In the genomic region with DNA sequence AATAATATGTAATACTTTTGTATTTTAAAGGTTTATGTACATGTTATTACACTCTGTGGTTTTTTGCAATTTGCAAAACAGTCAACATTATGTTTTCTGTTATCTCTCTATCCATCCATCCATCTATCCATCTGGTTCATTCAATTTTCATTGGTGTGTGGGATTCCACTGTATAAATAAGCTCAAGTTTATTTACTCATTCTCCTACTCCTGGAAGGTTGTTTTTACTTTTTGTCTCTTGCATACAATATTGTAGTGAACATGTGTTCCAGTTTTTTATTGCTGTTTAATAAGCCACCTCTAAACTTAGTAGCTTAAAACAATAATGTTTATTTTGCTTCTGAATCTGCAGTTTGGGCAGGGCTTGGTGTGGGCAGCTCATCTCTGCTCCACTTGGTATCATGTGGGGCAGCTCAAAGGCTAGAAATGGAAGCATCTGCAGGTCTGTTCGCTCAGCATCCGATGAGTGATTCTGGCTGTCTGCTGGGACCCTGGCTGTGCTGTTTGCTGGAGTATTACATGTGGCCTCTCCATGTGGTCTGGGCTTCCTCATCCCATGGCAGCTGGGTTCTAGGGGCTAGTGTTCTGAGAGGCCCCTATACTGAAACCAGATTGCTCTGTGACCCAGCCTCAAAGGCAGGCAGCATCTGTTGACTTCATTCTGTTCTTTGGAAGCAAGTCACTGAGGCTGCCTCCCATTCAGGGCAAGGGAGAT, we compare ENCODE assay signal across 20 cellular contexts.
"Had no signal": no experiment of that assay in that cellular context is flagged by ENCODE, and none has a peak within 500 bp of the region (broad histone marks: within the 10 kb centered on the region; RNA-seq: fewer than 3 reads in every experiment).

No MANE protein-coding gene starts in this region.

- H3K9me3 ChIP-seq: colonic mucosa, right atrium auricular region had no signal

- DNase-seq: activated CD4-positive, alpha-beta T cell treated with anti-CD3 and anti-CD28 coated beads, Interleukin-2, amount 10 ng/mL, durations not matched to agents 7 days and 5 days; activated CD4-positive, CD25-positive, alpha-beta regulatory T cell; activated CD8-positive, alpha-beta memory T cell treated with anti-CD3 and anti-CD28 coated beads for 24 hours; activated naive CD4-positive, alpha-beta T cell treated with anti-CD3 and anti-CD28 coated beads, Interleukin-2, amount 10 ng/mL, durations not matched to agents 7 days and 5 days; caudate nucleus; colonic mucosa; hippocampal formation; mammary epithelial cell; naive thymus-derived CD8-positive, alpha-beta T cell; nucleus accumbens; stimulated activated CD4-positive, alpha-beta T cell treated with anti-CD3 and anti-CD28 coated beads, Interleukin-4, amount 100 ng/mL, for 4 hours; stimulated activated CD8-positive, alpha-beta memory T cell treated with anti-CD3 and anti-CD28 coated beads, Interleukin-4, amount 100 ng/mL, for 48 hours; stimulated activated naive CD4-positive, alpha-beta T cell treated with Interleukin-2 at 50 U/mL for 16 hours; substantia nigra; trophoblast cell had no signal

- H3K27me3 Mint-ChIP-seq: activated CD4-positive, alpha-beta T cell treated with anti-CD3 and anti-CD28 coated beads, Interleukin-2, amount 10 ng/mL, durations not matched to agents 7 days and 5 days; activated naive CD4-positive, alpha-beta T cell treated with anti-CD3 and anti-CD28 coated beads, Interleukin-2, amount 10 ng/mL, durations not matched to agents 7 days and 5 days; naive thymus-derived CD8-positive, alpha-beta T cell; progenitor cell of endocrine pancreas had no signal

- H3K27me3 ChIP-seq: colonic mucosa, right atrium auricular region had no signal

- H3K4me3 Mint-ChIP-seq: activated CD4-positive, alpha-beta T cell treated with anti-CD3 and anti-CD28 coated beads, Interleukin-2, amount 10 ng/mL, durations not matched to agents 7 days and 5 days; activated naive CD4-positive, alpha-beta T cell treated with anti-CD3 and anti-CD28 coated beads, Interleukin-2, amount 10 ng/mL, durations not matched to agents 7 days and 5 days; naive thymus-derived CD8-positive, alpha-beta T cell had no signal

- H3K4me3 ChIP-seq: colonic mucosa, right atrium auricular region, skin epidermis had no signal

- H3K27ac ChIP-seq: colonic mucosa, right atrium auricular region had no signal

- H3K36me3 ChIP-seq: colonic mucosa, right atrium auricular region had no signal

- H3K4me1 ChIP-seq: right atrium auricular region had no signal

- H3K9me3 Mint-ChIP-seq: activated CD4-positive, alpha-beta T cell treated with anti-CD3 and anti-CD28 coated beads, Interleukin-2, amount 10 ng/mL, durations not matched to agents 7 days and 5 days; activated naive CD4-positive, alpha-beta T cell treated with anti-CD3 and anti-CD28 coated beads, Interleukin-2, amount 10 ng/mL, durations not matched to agents 7 days and 5 days had no signal

- FAIRE-seq: astrocyte, keratinocyte had no signal

- H3K27ac Mint-ChIP-seq: activated CD4-positive, alpha-beta T cell treated with anti-CD3 and anti-CD28 coated beads, Interleukin-2, amount 10 ng/mL, durations not matched to agents 7 days and 5 days; activated naive CD4-positive, alpha-beta T cell treated with anti-CD3 and anti-CD28 coated beads, Interleukin-2, amount 10 ng/mL, durations not matched to agents 7 days and 5 days; naive thymus-derived CD8-positive, alpha-beta T cell; progenitor cell of endocrine pancreas had no signal
